In the genomic region with DNA sequence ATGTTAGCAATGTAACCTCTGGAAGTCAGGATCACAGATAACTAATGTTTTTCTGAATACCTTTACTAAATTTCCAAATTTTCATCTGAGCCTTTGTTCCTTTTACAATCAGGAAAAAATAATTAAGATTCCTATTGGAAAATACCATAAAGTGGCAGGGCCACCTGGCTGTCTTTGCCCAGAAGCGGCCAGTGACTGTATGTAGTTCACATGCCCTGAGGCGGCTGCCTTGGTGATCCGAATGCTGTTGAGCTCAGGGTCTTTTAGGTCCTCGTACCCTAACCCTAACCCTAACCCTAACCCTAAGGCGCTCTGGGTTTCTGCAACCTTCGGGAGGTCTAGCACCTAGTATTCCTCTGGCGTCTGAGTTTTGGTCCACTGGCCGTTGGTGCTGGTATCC, we compare ENCODE assay signal across 21 cellular contexts.
"Had no signal": no experiment of that assay in that cellular context is flagged by ENCODE, and none has a peak within 500 bp of the region (broad histone marks: within the 10 kb centered on the region; RNA-seq: fewer than 3 reads in every experiment).

No MANE protein-coding gene starts in this region.

- DNase-seq: effector CD8-positive, alpha-beta T cell; endodermal cell; foreskin keratinocyte; heart right ventricle; hippocampal formation; islet precursor cell; left ventricle myocardium superior; lower lobe of right lung; naive thymus-derived CD8-positive, alpha-beta T cell; right lobe of liver; small intestine; stimulated activated CD4-positive, alpha-beta T cell treated with anti-CD3 and anti-CD28 coated beads, Interleukin-15, amount 100 ng/mL, for 24 hours; stimulated activated CD4-positive, alpha-beta T cell treated with anti-CD3 and anti-CD28 coated beads, Interleukin-2, amount 100 ng/mL, for 48 hours; stimulated activated naive CD4-positive, alpha-beta T cell; stimulated activated naive CD8-positive, alpha-beta T cell treated with anti-CD3 and anti-CD28 coated beads, Interleukin-15, amount 100 ng/mL, for 72 hours had no signal

- H3K4me1 ChIP-seq: parathyroid adenoma had no signal

- ATAC-seq: foreskin keratinocyte; gastroesophageal sphincter; heart right ventricle; left ventricle myocardium superior; lower lobe of right lung; naive thymus-derived CD8-positive, alpha-beta T cell; right lobe of liver; stimulated activated naive CD8-positive, alpha-beta T cell treated with anti-CD3 and anti-CD28 coated beads, Interleukin-15, amount 100 ng/mL, for 72 hours had no signal

- H2AFZ ChIP-seq: parathyroid adenoma had no signal

- H3K27ac ChIP-seq: esophagus muscularis mucosa, foreskin keratinocyte, gastroesophageal sphincter, heart right ventricle, lower lobe of right lung, neutrophil, parathyroid adenoma, right lobe of liver, suprapubic skin had no signal

- H3K9me3 ChIP-seq: esophagus muscularis mucosa, gastroesophageal sphincter, heart right ventricle, lower lobe of right lung, neutrophil, right lobe of liver, suprapubic skin had no signal

- H3K79me2 ChIP-seq: parathyroid adenoma had no signal

- H3K9ac ChIP-seq: parathyroid adenoma had no signal

- H3K27me3 ChIP-seq: esophagus muscularis mucosa, foreskin keratinocyte, gastroesophageal sphincter, heart right ventricle, neutrophil, right lobe of liver, suprapubic skin had no signal

- FAIRE-seq: colon, small intestine had no signal

- H3K4me3 ChIP-seq: esophagus muscularis mucosa, gastroesophageal sphincter, heart right ventricle, lower lobe of right lung, right lobe of liver, suprapubic skin had no signal
